Comparison of ENCODE assay signal across 17 cellular contexts in the genomic region with DNA sequence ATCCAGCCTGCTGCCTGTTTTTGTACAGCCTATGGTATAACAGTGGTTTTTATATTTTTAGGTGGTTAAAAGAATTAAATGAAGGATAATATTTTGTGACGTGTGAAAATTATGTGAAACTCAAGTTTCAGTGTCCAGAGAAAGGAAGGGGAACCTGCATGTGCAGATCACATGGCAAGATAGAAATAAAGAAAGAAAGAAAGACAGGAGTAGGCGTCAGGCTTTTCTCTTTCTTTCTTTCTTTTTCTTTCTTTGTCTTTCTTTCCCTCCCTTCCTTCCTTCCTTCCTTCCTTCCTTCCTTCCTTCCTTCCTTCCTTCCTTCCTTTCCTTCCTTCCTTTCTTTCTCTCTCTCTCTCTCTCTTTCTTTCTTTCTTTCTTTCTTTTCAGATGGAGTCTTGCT. TPM values are rescaled to one million over a fixed set of nuclear protein-coding genes. Genes with fewer than 3 reads are reported as not detected.
DNase-seq lines count a peak whose midpoint lies in the region; ATAC-seq and FAIRE-seq lines count a peak whose summit lies in the region.
"Had no signal": no experiment of that assay in that cellular context is flagged by ENCODE, and none has a peak within 500 bp of the region (broad histone marks: within the 10 kb centered on the region; RNA-seq: fewer than 3 reads in every experiment).

No MANE protein-coding gene starts in this region.

- H3K4me1 Mint-ChIP-seq in T-helper 2 cell treated with Interferon-gamma antibody and Interleukin-4, amounts not matched to agents 5 μg/mL and 100 μg/mL, for 36 hours (ENCODE audit: low read depth): peaks cover 26% of the 10 kb centered on the region
- peaks cover 50% of the 10 kb centered on the region for H3K4me1 Mint-ChIP-seq in activated naive CD4-positive, alpha-beta T cell treated with anti-CD3 and anti-CD28 coated beads for 36 hours (ENCODE audit: low read depth)

- DNase-seq in T-helper 2 cell treated with Interferon-gamma antibody and Interleukin-4, amounts not matched to agents 5 μg/mL and 100 μg/mL, for 36 hours (ENCODE audit: low spot score): no peak
- DNase-seq in T-helper 2 cell: no peak
- no peak for DNase-seq in activated naive CD4-positive, alpha-beta T cell treated with anti-CD3 and anti-CD28 coated beads for 36 hours
- no peak for DNase-seq in activated naive CD4-positive, alpha-beta T cell (lab: John Stamatoyannopoulos, UW)
- no peak for DNase-seq in activated naive CD4-positive, alpha-beta T cell treated with anti-CD3 and anti-CD28 coated beads, Interleukin-2, amount 50 U/mL, for 72 hours (ENCODE audit: low spot score in 2 of 2)
- DNase-seq: AML-193; DMS79; MV-4-11; NCI-H1694 treated with DMSO at 0.1 percent for 48 hours; NCI-H510A; NCI-H748 treated with DMSO at 0.1 percent for 48 hours; NK-92 treated with Interleukin-12 subunit alpha and Interleukin-12 subunit beta, amount 100 ng/mL, for 24 hours; Peyer's patch had no signal

- peak; percentile 24 for FAIRE-seq in islet of Langerhans (lab: Jason Lieb, UNC)
- FAIRE-seq: H1 had no signal

- intact Hi-C loops in activated naive CD4-positive, alpha-beta T cell treated with anti-CD3 and anti-CD28 coated beads for 36 hours (cut with micrococcal nuclease): no loop called here

- no peaks in the 10 kb centered on the region for H3K36me3 Mint-ChIP-seq in T-helper 2 cell treated with Interferon-gamma antibody and Interleukin-4, amounts not matched to agents 5 μg/mL and 100 μg/mL, for 36 hours (ENCODE audit: low read depth)
- peaks cover 9% of the 10 kb centered on the region for H3K36me3 Mint-ChIP-seq in activated naive CD4-positive, alpha-beta T cell treated with anti-CD3 and anti-CD28 coated beads for 36 hours (ENCODE audit: low read depth)
- peaks cover 5 to 17% of the 10 kb centered on the region in 2 donors for H3K36me3 Mint-ChIP-seq in activated naive CD4-positive, alpha-beta T cell treated with anti-CD3 and anti-CD28 coated beads, Interleukin-2, amount 50 U/mL, for 72 hours

- no peak for ATAC-seq in activated naive CD4-positive, alpha-beta T cell treated with anti-CD3 and anti-CD28 coated beads, Interleukin-2, amount 50 U/mL, for 72 hours
- ATAC-seq in GM19452 (IDR thresholded peaks at IDR 0.05; ENCODE audit: unreplicated experiment): no peak
- no peak for ATAC-seq in HG02884 (IDR thresholded peaks at IDR 0.05; ENCODE audit: unreplicated experiment)

- peak overlapping the region; percentile 3 for H3K4me3 Mint-ChIP-seq in T-helper 2 cell treated with Interferon-gamma antibody and Interleukin-4, amounts not matched to agents 5 μg/mL and 100 μg/mL, for 36 hours
- no peak overlapping the region for H3K4me3 Mint-ChIP-seq in activated naive CD4-positive, alpha-beta T cell treated with anti-CD3 and anti-CD28 coated beads for 36 hours

- peak overlapping the region; percentile 54 for H3K27ac Mint-ChIP-seq in T-helper 2 cell treated with Interferon-gamma antibody and Interleukin-4, amounts not matched to agents 5 μg/mL and 100 μg/mL, for 36 hours
- peak overlapping the region; percentile 81 for H3K27ac Mint-ChIP-seq in activated naive CD4-positive, alpha-beta T cell treated with anti-CD3 and anti-CD28 coated beads for 36 hours
- peak overlapping the region; percentile 91 to 93 for H3K27ac Mint-ChIP-seq in activated naive CD4-positive, alpha-beta T cell treated with anti-CD3 and anti-CD28 coated beads, Interleukin-2, amount 50 U/mL, for 72 hours

- CTCF ChIA-PET in activated naive CD4-positive, alpha-beta T cell treated with anti-CD3 and anti-CD28 coated beads for 36 hours (lab: Charles Lee): no interaction called here

- no peaks in the 10 kb centered on the region for H3K27me3 Mint-ChIP-seq in T-helper 2 cell treated with Interferon-gamma antibody and Interleukin-4, amounts not matched to agents 5 μg/mL and 100 μg/mL, for 36 hours (ENCODE audit: low read depth)
- H3K27me3 Mint-ChIP-seq in activated naive CD4-positive, alpha-beta T cell treated with anti-CD3 and anti-CD28 coated beads for 36 hours (ENCODE audit: low read depth): no peaks in the 10 kb centered on the region

- no peaks in the 10 kb centered on the region for H3K9me3 Mint-ChIP-seq in T-helper 2 cell treated with Interferon-gamma antibody and Interleukin-4, amounts not matched to agents 5 μg/mL and 100 μg/mL, for 36 hours
- H3K9me3 Mint-ChIP-seq in activated naive CD4-positive, alpha-beta T cell treated with anti-CD3 and anti-CD28 coated beads for 36 hours: peaks cover 2% of the 10 kb centered on the region
- no peaks in the 10 kb centered on the region for H3K9me3 Mint-ChIP-seq in activated naive CD4-positive, alpha-beta T cell treated with anti-CD3 and anti-CD28 coated beads, Interleukin-2, amount 50 U/mL, for 72 hours

RNA-seq across cellular contexts. Expression of a gene that starts 42.0 kb away (rescaled TPM):
- total RNA-seq in activated naive CD4-positive, alpha-beta T cell treated with anti-CD3 and anti-CD28 coated beads for 36 hours: 100 to 1,000 TPM; 596 to 603 TPM
- total RNA-seq in activated naive CD4-positive, alpha-beta T cell treated with anti-CD3 and anti-CD28 coated beads, Interleukin-2, amount 50 U/mL, for 72 hours: 100 to 1,000 TPM; 505 to 553 TPM
